ENCODE assay signal across 8 cellular contexts in the genomic region with DNA sequence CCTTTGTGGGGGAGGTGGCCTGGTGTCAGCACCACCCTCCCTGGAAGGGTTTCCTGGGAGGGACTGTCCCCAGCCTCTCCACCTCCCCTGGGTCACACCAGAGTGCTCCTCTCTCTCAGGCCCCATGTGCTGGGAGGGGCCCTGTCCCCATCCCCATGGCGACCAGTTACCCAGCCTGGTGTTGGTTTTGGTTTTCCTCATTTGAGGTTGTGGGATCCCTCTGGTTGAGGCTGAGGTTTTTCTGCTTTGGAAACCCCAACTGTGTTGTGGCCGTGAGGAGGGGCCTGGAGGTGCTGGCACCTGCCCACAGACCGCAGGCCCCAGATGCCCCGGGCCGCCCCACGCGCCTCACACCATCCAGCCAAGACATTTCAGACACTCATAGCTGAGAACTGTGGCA.
A peak's percentile ranks its signal among the peaks of the same experiment; 100 is the strongest.
DNase-seq lines count a peak whose midpoint lies in the region; ATAC-seq and TF ChIP-seq lines count a peak whose summit lies in the region.

No MANE protein-coding gene starts in this region.

- H3K36me3 Mint-ChIP-seq in memory B cell (peaks cover 9% of the 10 kb centered on the region), osteocyte (ENCODE audit: unreplicated experiment) (peaks cover 6% of the 10 kb centered on the region)

- H3K4me1 Mint-ChIP-seq in memory B cell (peaks cover 76% of the 10 kb centered on the region), osteocyte (ENCODE audit: unreplicated experiment) (peaks cover 44% of the 10 kb centered on the region)

- peaks cover 6% of the 10 kb centered on the region for H3K9me3 Mint-ChIP-seq in memory B cell
- no peaks in the 10 kb centered on the region for H3K9me3 Mint-ChIP-seq in osteocyte (ENCODE audit: unreplicated experiment)

- ATAC-seq in HG02981 (IDR thresholded peaks at IDR 0.05; ENCODE audit: unreplicated experiment) (peak; percentile 63), memory B cell (ENCODE audit: low read depth) (peak; percentile 75)

- peak; percentile 46 for DNase-seq in NK-92 treated with Interleukin-12 subunit alpha and Interleukin-12 subunit beta, amount 100 ng/mL, for 24 hours (lab: John Stamatoyannopoulos, UW)
- DNase-seq in NK-92 (lab: John Stamatoyannopoulos, UW; ENCODE audit: unreplicated experiment) (no peak), T-helper 9 cell (peak; percentile 28), memory B cell (ENCODE audit: low spot score in 2 of 2) (peak; percentile 51 to 56), SIG-M5 treated with dmso at 0.1 percent for 504 hours (lab: John Stamatoyannopoulos, UW; ENCODE audit: unreplicated experiment) (no peak), NCI-H1436 (lab: John Stamatoyannopoulos, UW) (no peak), osteocyte (ENCODE audit: extremely low spot score, unreplicated experiment) (no peak)

- H3K27ac Mint-ChIP-seq in memory B cell (peak overlapping the region; percentile 80), osteocyte (ENCODE audit: unreplicated experiment) (no peak overlapping the region)

- H3K27me3 Mint-ChIP-seq in memory B cell (no peaks in the 10 kb centered on the region), osteocyte (ENCODE audit: unreplicated experiment) (no peaks in the 10 kb centered on the region)

- no peak for TF ChIP-seq CTCF in osteocyte (IDR thresholded peaks at IDR 0.05)

- H3K4me3 Mint-ChIP-seq in memory B cell (no peak overlapping the region), osteocyte (ENCODE audit: unreplicated experiment) (no peak overlapping the region)

Comparison
In these comparisons a context has a peak if more than half of its experiments do, and no peak if none do; other contexts are left out.
1. DNase-seq: peak in NK-92 treated with Interleukin-12 subunit alpha and Interleukin-12 subunit beta, amount 100 ng/mL, for 24 hours (single experiment), T-helper 9 cell (single experiment) and memory B cell (2 of 2); none in NK-92 (single experiment), SIG-M5 treated with dmso at 0.1 percent for 504 hours (single experiment), NCI-H1436 (single experiment) and osteocyte (single experiment).